23 cellular contexts compared by ENCODE assay signal in the genomic region with DNA sequence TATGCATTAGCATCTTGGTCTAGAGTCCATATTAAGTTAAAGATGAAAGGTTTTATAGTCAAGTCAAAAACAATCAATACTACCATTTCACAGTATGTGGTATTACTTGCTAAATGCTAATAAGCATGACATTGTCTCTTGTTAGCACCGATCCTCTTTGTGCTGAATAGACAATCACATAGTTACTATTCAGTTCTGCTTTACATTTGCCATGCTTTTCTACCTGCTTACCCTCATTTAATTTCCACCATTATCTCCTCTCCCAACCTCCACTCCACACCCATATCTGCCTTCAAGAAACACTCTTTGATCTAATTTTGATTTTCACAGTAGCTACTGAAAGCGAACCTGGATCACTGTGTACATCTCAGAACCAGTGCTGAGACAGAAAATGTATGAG.
"Had no signal": no experiment of that assay in that cellular context is flagged by ENCODE, and none has a peak within 500 bp of the region (broad histone marks: within the 10 kb centered on the region; RNA-seq: fewer than 3 reads in every experiment).

No MANE protein-coding gene starts in this region.

- H3K36me3 ChIP-seq: adrenal gland, breast epithelium, ovary, right atrium auricular region, spleen, tibial nerve had no signal

- H3K27ac ChIP-seq: breast epithelium, coronary artery, foreskin keratinocyte, ovary, psoas muscle, right atrium auricular region, spleen, VCaP had no signal

- H3K4me1 ChIP-seq: breast epithelium had no signal

- H3K4me3 Mint-ChIP-seq: activated CD4-positive, alpha-beta T cell treated with anti-CD3 and anti-CD28 coated beads, Interleukin-2, amount 10 ng/mL, durations not matched to agents 7 days and 5 days; activated CD8-positive, alpha-beta T cell treated with anti-CD3 and anti-CD28 coated beads, Interleukin-2, amount 10 ng/mL, durations not matched to agents 7 days and 5 days; activated naive CD8-positive, alpha-beta T cell; activated T-cell treated with anti-CD3 and anti-CD28 coated beads, Interleukin-2, amount 50 U/mL, for 24 hours; natural killer cell had no signal

- H3K27ac Mint-ChIP-seq: activated CD4-positive, alpha-beta T cell treated with anti-CD3 and anti-CD28 coated beads, Interleukin-2, amount 10 ng/mL, durations not matched to agents 7 days and 5 days; activated CD8-positive, alpha-beta T cell treated with anti-CD3 and anti-CD28 coated beads, Interleukin-2, amount 10 ng/mL, durations not matched to agents 7 days and 5 days; activated naive CD8-positive, alpha-beta T cell; activated T-cell treated with anti-CD3 and anti-CD28 coated beads, Interleukin-2, amount 50 U/mL, for 24 hours; activated T-helper 2 cell treated with anti-CD3 and anti-CD28 coated beads, Interferon-gamma antibody, Interleukin-2, Interleukin-4, amounts not matched to agents 10 μg/mL and 5 μg/mL and 100 μg/mL, durations not matched to agents 14 hours and 24 hours and 36 hours; natural killer cell had no signal

- H3K27me3 ChIP-seq: adrenal gland, breast epithelium, foreskin keratinocyte, ovary, right atrium auricular region, spleen, tibial nerve had no signal

- H3K4me3 ChIP-seq: adrenal gland, breast epithelium, coronary artery, lung, ovary, psoas muscle, right atrium auricular region, spleen, tibial nerve had no signal

- H3K36me3 Mint-ChIP-seq: natural killer cell had no signal

- DNase-seq: activated CD4-positive, alpha-beta T cell treated with anti-CD3 and anti-CD28 coated beads, Interleukin-2, amount 10 ng/mL, durations not matched to agents 7 days and 5 days; activated CD8-positive, alpha-beta T cell treated with anti-CD3 and anti-CD28 coated beads, Interleukin-2, amount 10 ng/mL, durations not matched to agents 7 days and 5 days; activated naive CD4-positive, alpha-beta T cell; activated T-cell treated with anti-CD3 and anti-CD28 coated beads, Interleukin-2, amount 50 U/mL, for 24 hours; adrenal gland; effector CD4-positive, alpha-beta T cell; kidney; natural killer cell; ovary; psoas muscle; spleen; stimulated activated CD4-positive, alpha-beta T cell treated with anti-CD3 and anti-CD28 coated beads, Interleukin-4, amount 100 ng/mL, for 1 hour; stimulated activated naive CD4-positive, alpha-beta T cell had no signal

- H3K9me3 Mint-ChIP-seq: activated CD4-positive, alpha-beta T cell treated with anti-CD3 and anti-CD28 coated beads, Interleukin-2, amount 10 ng/mL, durations not matched to agents 7 days and 5 days; activated T-cell treated with anti-CD3 and anti-CD28 coated beads, Interleukin-2, amount 50 U/mL, for 24 hours; activated T-helper 2 cell treated with anti-CD3 and anti-CD28 coated beads, Interferon-gamma antibody, Interleukin-2, Interleukin-4, amounts not matched to agents 10 μg/mL and 5 μg/mL and 100 μg/mL, durations not matched to agents 14 hours and 24 hours and 36 hours; natural killer cell had no signal

- H3K27me3 Mint-ChIP-seq: activated CD4-positive, alpha-beta T cell treated with anti-CD3 and anti-CD28 coated beads, Interleukin-2, amount 10 ng/mL, durations not matched to agents 7 days and 5 days; activated naive CD8-positive, alpha-beta T cell; activated T-cell treated with anti-CD3 and anti-CD28 coated beads, Interleukin-2, amount 50 U/mL, for 24 hours had no signal

- H3K9me3 ChIP-seq: adrenal gland, breast epithelium, ovary, psoas muscle, right atrium auricular region, spleen, tibial nerve had no signal

- ATAC-seq: activated CD4-positive, CD25-positive, alpha-beta regulatory T cell treated with anti-CD3 and anti-CD28 coated beads, Interleukin-2, amount 50 U/mL, for 24 hours; activated CD8-positive, alpha-beta T cell treated with anti-CD3 and anti-CD28 coated beads, Interleukin-2, amount 10 ng/mL, durations not matched to agents 7 days and 5 days; natural killer cell; psoas muscle had no signal
